In genomic region chrX:134933911-134934310, GRCh38 we compare ENCODE assay signal across 23 cellular contexts. TPM values are rescaled to one million over a fixed set of nuclear protein-coding genes. Genes with fewer than 3 reads are reported as not detected.
DNase-seq lines count a peak whose midpoint lies in the region; ATAC-seq and TF ChIP-seq lines count a peak whose summit lies in the region.
"Had no signal": no experiment of that assay in that cellular context is flagged by ENCODE, and none has a peak within 500 bp of the region (broad histone marks: within the 10 kb centered on the region; RNA-seq: fewer than 3 reads in every experiment).

No MANE protein-coding gene starts in this region.

- H3K4me1 ChIP-seq in Caco-2 = peaks cover 32% of the 10 kb centered on the region
- peaks cover 2% of the 10 kb centered on the region; the same call in 1 of the 2 replicates for H3K4me1 ChIP-seq in IMR-90 (ENCODE audit: control insufficient read depth, insufficient read depth, low read length)
- H3K4me1 ChIP-seq: ascending aorta had no signal

- in situ Hi-C loops in IMR-90 (cut with MboI; ENCODE audit: low sequenced_read_pairs) = no loop called here

- peak overlapping the region; percentile 75; the same call in 2 of the 3 replicates for H2BK15ac ChIP-seq in IMR-90 (ENCODE audit: low read depth, low read length)

- H3K27ac ChIP-seq in IMR-90 (ENCODE audit: insufficient read depth, low read length) = no peak overlapping the region
- H3K27ac ChIP-seq: ascending aorta, foreskin keratinocyte, RWPE1, VCaP had no signal

- H2AK9ac ChIP-seq in IMR-90 (replicated peaks; ENCODE audit: low read depth, low read length, poor library complexity) = peak overlapping the region; percentile 3

- no peak for ATAC-seq in IMR-90 (ENCODE audit: low read depth)
- no peak for ATAC-seq in HG03378 (IDR thresholded peaks at IDR 0.05; ENCODE audit: unreplicated experiment)
- ATAC-seq: foreskin keratinocyte; stimulated activated naive CD8-positive, alpha-beta T cell treated with anti-CD3 and anti-CD28 coated beads, Interleukin-15, amount 100 ng/mL, for 72 hours; T-cell had no signal

- no peaks in the 10 kb centered on the region for H3K4me1 Mint-ChIP-seq in Caco-2 (ENCODE audit: low read depth, unreplicated experiment)
- H3K4me1 Mint-ChIP-seq: activated naive CD4-positive, alpha-beta T cell treated with anti-CD3 and anti-CD28 coated beads, Interleukin-2, amount 10 ng/mL, durations not matched to agents 7 days and 5 days; stimulated activated naive CD8-positive, alpha-beta T cell treated with anti-CD3 and anti-CD28 coated beads, Interleukin-15, amount 100 ng/mL, for 72 hours; T-cell had no signal

- no peak for DNase-seq in Caco-2
- no peak for DNase-seq in IMR-90
- peak; percentile 24 for DNase-seq in astrocyte of the hippocampus (ENCODE audit: low read depth, low spot score)
- DNase-seq in kidney glomerular epithelial cell (lab: John Stamatoyannopoulos, UW) = peak; percentile 38
- no peak for DNase-seq in NCI-H2196 treated with DMSO at 0.1 percent for 48 hours (lab: John Stamatoyannopoulos, UW; ENCODE audit: unreplicated experiment)
- no peak for DNase-seq in AG08395 (ENCODE audit: low spot score)
- no peak for DNase-seq in UCSD-AML1 (lab: John Stamatoyannopoulos, UW; ENCODE audit: unreplicated experiment)
- DNase-seq: activated CD4-positive, alpha-beta T cell treated with anti-CD3 and anti-CD28 coated beads, Interleukin-2, amount 50 U/mL, for 48 hours; activated naive CD4-positive, alpha-beta T cell treated with anti-CD3 and anti-CD28 coated beads, Interleukin-2, amount 10 ng/mL, durations not matched to agents 7 days and 5 days; activated T-cell treated with anti-CD3 and anti-CD28 coated beads for 4 hours; DMS79 treated with DMSO at 0.1 percent for 48 hours; foreskin keratinocyte; Karpas-422; NCI-H1417 treated with DMSO at 0.1 percent for 48 hours; NK-92 treated with Interleukin-12 subunit alpha and Interleukin-12 subunit beta, amount 100 ng/mL, for 24 hours; stimulated activated CD4-positive, alpha-beta T cell treated with anti-CD3 and anti-CD28 coated beads, Interleukin-2, amount 100 ng/mL, for 24 hours; stimulated activated naive CD8-positive, alpha-beta T cell treated with anti-CD3 and anti-CD28 coated beads, Interleukin-15, amount 100 ng/mL, for 72 hours; T-cell; trophoblast cell had no signal

- H3K4me3 ChIP-seq in Caco-2 (ENCODE audit: low read depth, low read length) (no peak overlapping the region), IMR-90 (ENCODE audit: insufficient read depth, low read depth, low read length) (no peak overlapping the region)
- H3K4me3 ChIP-seq: ascending aorta had no signal

- H3K79me1 ChIP-seq in IMR-90 (ENCODE audit: low read depth in 1 of 2, low read length in 2 of 2) = no peaks in the 10 kb centered on the region

- WGBS in IMR-90 (ENCODE audit: extremely low coverage in 2 of 2, insufficient read length in 1 of 2), 2 experiments = 54% methylated on average over 2 of the region's 3 CpGs; no CpG with 5 or more reads in 1 of the 2 experiments

- no peak overlapping the region for H3K14ac ChIP-seq in IMR-90 (replicated peaks; ENCODE audit: low read depth, low read length)

- BruUV-seq in Caco-2 (replicated peaks; lab: Mats Ljungman, UMichigan) (no TSS peak), IMR-90 (replicated peaks; lab: Mats Ljungman, UMichigan) (no TSS peak)

- H3K27me3 Mint-ChIP-seq in Caco-2 (ENCODE audit: insufficient read depth, unreplicated experiment) = no peaks in the 10 kb centered on the region
- H3K27me3 Mint-ChIP-seq: stimulated activated naive CD8-positive, alpha-beta T cell treated with anti-CD3 and anti-CD28 coated beads, Interleukin-15, amount 100 ng/mL, for 72 hours had no signal

- no peak for TF ChIP-seq RAD21 in IMR-90 (IDR thresholded peaks at IDR 0.05; ENCODE audit: low read length)

- no peak overlapping the region for H3K4me3 Mint-ChIP-seq in Caco-2 (ENCODE audit: unreplicated experiment)
- H3K4me3 Mint-ChIP-seq: activated naive CD4-positive, alpha-beta T cell treated with anti-CD3 and anti-CD28 coated beads, Interleukin-2, amount 10 ng/mL, durations not matched to agents 7 days and 5 days; stimulated activated naive CD8-positive, alpha-beta T cell treated with anti-CD3 and anti-CD28 coated beads, Interleukin-15, amount 100 ng/mL, for 72 hours; T-cell had no signal

- no peak overlapping the region for H4K8ac ChIP-seq in IMR-90 (ENCODE audit: low read depth in 2 of 2, low read length in 2 of 2)

- peak overlapping the region; percentile 4; the same call in 1 of the 2 replicates for H4K91ac ChIP-seq in IMR-90 (ENCODE audit: insufficient read depth, low read depth, low read length)

- peak overlapping the region; percentile 40; the same call in 1 of the 2 replicates for H2BK120ac ChIP-seq in IMR-90 (ENCODE audit: low read depth, low read length)

- H3K23ac ChIP-seq in IMR-90 (ENCODE audit: low read depth, low read length) = no peak overlapping the region

- no peak overlapping the region for H2AK5ac ChIP-seq in IMR-90 (ENCODE audit: low read depth, low read length)

- no peaks in the 10 kb centered on the region for H4K20me1 ChIP-seq in IMR-90 (ENCODE audit: insufficient read depth, low read length)

- H3K27me3 ChIP-seq in Caco-2 (replicated peaks; ENCODE audit: control insufficient read depth, insufficient read depth, low read length) (no peaks in the 10 kb centered on the region), IMR-90 (ENCODE audit: control insufficient read depth, insufficient read depth, low read length) (no peaks in the 10 kb centered on the region)
- H3K27me3 ChIP-seq: ascending aorta, foreskin keratinocyte had no signal

- H3K56ac ChIP-seq in IMR-90 (ENCODE audit: extremely low read depth, insufficient read depth, low read length) = no peak overlapping the region

- dilution Hi-C loops in IMR-90 (cut with HindIII; ENCODE audit: low sequenced_read_pairs, unreplicated experiment) = no loop called here

- no peaks in the 10 kb centered on the region for H3K9me1 ChIP-seq in IMR-90 (ENCODE audit: insufficient read depth, low read length)

- H2AFZ ChIP-seq in IMR-90 (replicated peaks; ENCODE audit: low read length, poor library complexity) = no peak overlapping the region

- H3K9me3 Mint-ChIP-seq in Caco-2 (ENCODE audit: unreplicated experiment) = no peaks in the 10 kb centered on the region
- H3K9me3 Mint-ChIP-seq: activated naive CD4-positive, alpha-beta T cell treated with anti-CD3 and anti-CD28 coated beads, Interleukin-2, amount 10 ng/mL, durations not matched to agents 7 days and 5 days; stimulated activated naive CD8-positive, alpha-beta T cell treated with anti-CD3 and anti-CD28 coated beads, Interleukin-15, amount 100 ng/mL, for 72 hours; T-cell had no signal

- no peak overlapping the region for H3K18ac ChIP-seq in IMR-90 (ENCODE audit: low read depth, low read length)

- no peak overlapping the region for H3K9ac ChIP-seq in IMR-90 (ENCODE audit: low read depth, low read length)

- peak overlapping the region; percentile 5; the same call in 1 of the 2 replicates for H3K4ac ChIP-seq in IMR-90 (ENCODE audit: low read depth, low read length)

- H2BK5ac ChIP-seq in IMR-90 (ENCODE audit: low read depth, low read length, poor library complexity, severe bottlenecking) = no peak overlapping the region

- H3K9me3 ChIP-seq in Caco-2 (no peaks in the 10 kb centered on the region), IMR-90 (ENCODE audit: control insufficient read depth, insufficient read depth, low read length) (no peaks in the 10 kb centered on the region)
- H3K9me3 ChIP-seq: ascending aorta had no signal

- TF ChIP-seq CTCF in Caco-2 (IDR thresholded peaks at IDR 0.05; ENCODE audit: insufficient read depth in 1 of 2, low read depth in 1 of 2, low read length in 1 of 2, severe bottlenecking in 1 of 2, unreplicated experiment in 1 of 2) (no peak), IMR-90 (conservative IDR thresholded peaks at IDR 0.05; ENCODE audit: low read depth, low read length) (no peak)

- no peaks in the 10 kb centered on the region for H3K36me3 Mint-ChIP-seq in Caco-2 (ENCODE audit: insufficient read depth, unreplicated experiment)
- H3K36me3 Mint-ChIP-seq: activated naive CD4-positive, alpha-beta T cell treated with anti-CD3 and anti-CD28 coated beads, Interleukin-2, amount 10 ng/mL, durations not matched to agents 7 days and 5 days; T-cell had no signal

- no peak overlapping the region for H4K5ac ChIP-seq in IMR-90 (ENCODE audit: low read depth, low read length)

- intact Hi-C loops in Caco-2 (cut with micrococcal nuclease; ENCODE audit: unreplicated experiment) = no loop called here
- intact Hi-C loops in IMR-90 (cut with micrococcal nuclease) = no loop called here

- CTCF ChIA-PET in Caco-2 (lab: Charles Lee) = no interaction called here
- CTCF ChIA-PET in IMR-90 (lab: Yijun Ruan, JAX) = no interaction called here

- no peaks in the 10 kb centered on the region for H3K36me3 ChIP-seq in Caco-2 (ENCODE audit: control insufficient read depth, insufficient read depth, low read length)
- H3K36me3 ChIP-seq in IMR-90 (ENCODE audit: control insufficient read depth, insufficient read depth, low read length) = no peaks in the 10 kb centered on the region
- H3K36me3 ChIP-seq: ascending aorta had no signal

- no peak for TF ChIP-seq POLR2A in IMR-90 (IDR thresholded peaks at IDR 0.05; ENCODE audit: low read depth, low read length)

- peak overlapping the region; percentile 63 for H3K27ac Mint-ChIP-seq in Caco-2 (ENCODE audit: unreplicated experiment)
- H3K27ac Mint-ChIP-seq: activated naive CD4-positive, alpha-beta T cell treated with anti-CD3 and anti-CD28 coated beads, Interleukin-2, amount 10 ng/mL, durations not matched to agents 7 days and 5 days; stimulated activated naive CD8-positive, alpha-beta T cell treated with anti-CD3 and anti-CD28 coated beads, Interleukin-15, amount 100 ng/mL, for 72 hours; T-cell had no signal

- POLR2A ChIA-PET in Caco-2 (lab: Charles Lee) = no interaction called here
- POLR2A ChIA-PET in IMR-90 (lab: Charles Lee; ENCODE audit: unreplicated experiment) = no interaction called here

- H3K4me2 ChIP-seq in IMR-90 (ENCODE audit: low read depth, low read length) = no peak overlapping the region

- peak overlapping the region; percentile 20 for H2BK20ac ChIP-seq in IMR-90 (ENCODE audit: low read depth, low read length)

RNA-seq across cellular contexts. Expression of gene MOSPD1, which starts 18.9 kb away (rescaled TPM):
- 37.3 and 40.9 TPM in 2 replicates for total RNA-seq in Caco-2 (2022)
- 25.5 and 50.8 TPM in 2 replicates for total RNA-seq in IMR-90 (2012; rRNA removed)
- polyA plus RNA-seq in IMR-90 (2012; rRNA removed) = 11.6 and 16.9 TPM in 2 replicates
- polyA plus RNA-seq in IMR-90 (2012; cell fraction: cytosol; rRNA removed) = 1.5 and 1.8 TPM in 2 replicates
- 0.77 and 17.2 TPM in 2 replicates for polyA plus RNA-seq in IMR-90 (2012; cell fraction: nucleus; rRNA removed; ENCODE audit: low replicate concordance)

RNA-seq across cellular contexts. Expression of gene SMIM10, which starts 56.9 kb away (rescaled TPM):
- total RNA-seq in Caco-2 (2022) (6.0 and 7.9 TPM in 2 replicates), IMR-90 (2012; rRNA removed) (2.3 and 3.6 TPM in 2 replicates)
- polyA plus RNA-seq in IMR-90 (2012; rRNA removed) = 6.0 and 8.6 TPM in 2 replicates
- 12.0 TPM in 2 replicates for polyA plus RNA-seq in IMR-90 (2012; cell fraction: cytosol; rRNA removed)
- polyA plus RNA-seq in IMR-90 (2012; cell fraction: nucleus; rRNA removed; ENCODE audit: low replicate concordance) = 2.0 and 2.7 TPM in 2 replicates
- total RNA-seq: T-cell had no signal

Comparison
In these comparisons a context has a peak if more than half of its experiments do, and no peak if none do; other contexts are left out.
1. DNase-seq: peak in astrocyte of the hippocampus (single experiment) and kidney glomerular epithelial cell (single experiment); none in Caco-2 (0 of 2), IMR-90 (single experiment), NCI-H2196 treated with DMSO at 0.1 percent for 48 hours (single experiment), AG08395 (single experiment) and UCSD-AML1 (single experiment).